Comparison of ENCODE assay signal across 7 cellular contexts in genomic region chr19:39362682-39363657, GRCh38. TPM values are rescaled to one million over a fixed set of nuclear protein-coding genes. Genes with fewer than 3 reads are reported as not detected.
DNase-seq lines count a peak whose midpoint lies in the region; ATAC-seq and TF ChIP-seq lines count a peak whose summit lies in the region.
"Had no signal": no experiment of that assay in that cellular context is flagged by ENCODE, and none has a peak within 500 bp of the region (broad histone marks: within the 10 kb centered on the region; RNA-seq: fewer than 3 reads in every experiment).

No MANE protein-coding gene starts in this region.

- CTCF ChIA-PET in HEK293 (lab: Yijun Ruan, JAX): interaction anchor here (0.9 to 1.3 kb wide), 7 partner anchors 21 to 176 kb away, joined by 3 to 7 read pairs (median 3); partner anchors contain the start of genes EID2B, PLEKHG2 and SAMD4B

- H3K27me3 ChIP-seq in dorsolateral prefrontal cortex: no peaks in the 10 kb centered on the region
- H3K27me3 ChIP-seq in psoas muscle (ENCODE audit: insufficient read depth in 3 of 3, low read length in 2 of 3): no peaks in the 10 kb centered on the region
- H3K27me3 ChIP-seq: cardiac muscle cell had no signal

- peak overlapping the region; percentile 41; the same call in 1 of the 2 replicates for H3K27ac ChIP-seq in HEK293 (ENCODE audit: extremely low read depth, low read depth, low read length)
- peak overlapping the region; percentile 70 to 99 (median 96) for H3K27ac ChIP-seq in dorsolateral prefrontal cortex
- H3K27ac ChIP-seq in psoas muscle: peak overlapping the region; percentile 76
- H3K27ac ChIP-seq: cardiac muscle cell had no signal

- 27 to 51% (median 37%) methylated on average over 6 of the region's 6 CpGs for WGBS in psoas muscle, 3 donors

- DNase-seq in dorsolateral prefrontal cortex: no peak
- no peak for DNase-seq in psoas muscle
- no peak for DNase-seq in NCI-H2227 (lab: John Stamatoyannopoulos, UW; ENCODE audit: unreplicated experiment)
- no peak for DNase-seq in NCI-H1105 treated with DMSO at 0.1 percent for 48 hours (lab: John Stamatoyannopoulos, UW)

- H3K36me3 ChIP-seq in HEK293 (ENCODE audit: control insufficient read depth in 2 of 2, insufficient read depth in 1 of 2, low read length in 2 of 2) (peaks cover 82 to 94% of the 10 kb centered on the region in 2 experiments), psoas muscle (ENCODE audit: insufficient read depth in 1 of 2, low read depth in 1 of 2) (peaks cover 5 to 66% of the 10 kb centered on the region in 2 donors)

- no peak for TF ChIP-seq CTCF in HEK293 (tag by site-specific recombination; IDR thresholded peaks at IDR 0.05)
- TF ChIP-seq CTCF in dorsolateral prefrontal cortex (IDR thresholded peaks at IDR 0.05 in 54 of 56, conservative IDR thresholded peaks at IDR 0.05 in 2 of 56; ENCODE audit: low read depth in 1 of 56, partially characterized antibody in 56 of 56): no peak
- no peak for TF ChIP-seq CTCF in psoas muscle (IDR thresholded peaks at IDR 0.05)

- H3K4me1 ChIP-seq in HEK293 (ENCODE audit: control insufficient read depth, insufficient read depth, low read length) (no peaks in the 10 kb centered on the region), psoas muscle (peaks cover 45% of the 10 kb centered on the region)

- H3K9me3 ChIP-seq in HEK293 (ENCODE audit: control insufficient read depth, insufficient read depth, low read depth, low read length) (no peaks in the 10 kb centered on the region), psoas muscle (no peaks in the 10 kb centered on the region)

- ATAC-seq in psoas muscle (peak; percentile 48 to 78 (median 72)), GM21515 (IDR thresholded peaks at IDR 0.05; ENCODE audit: unreplicated experiment) (no peak)

- no peak overlapping the region for H3K4me3 ChIP-seq in HEK293 (ENCODE audit: low read depth, low read length)
- H3K4me3 ChIP-seq in dorsolateral prefrontal cortex: peak overlapping the region in 4 of 59 donors; percentile 0 to 27 (median 11)
- H3K4me3 ChIP-seq in psoas muscle: peak overlapping the region; percentile 11
- H3K4me3 ChIP-seq: cardiac muscle cell had no signal

- intact Hi-C loops in dorsolateral prefrontal cortex (cut with DNase I) (no loop called here), psoas muscle (cut with DNase I) (no loop called here)

- POLR2A ChIA-PET in HEK293 (lab: Yijun Ruan, JAX): interaction anchor here (0.6 to 2.2 kb wide), 7 partner anchors 10 to 118 kb away, joined by 3 to 13 read pairs (median 4); partner anchors contain the start of genes MED29, PAF1, RPS16 and SAMD4B

TF ChIP-seq in HEK293, 187 proteins besides CTCF, POLR2A, EP300 and RAD21:
- TF ChIP-seq KLF1 (tag by site-specific recombination; IDR thresholded peaks at IDR 0.05) (peak; percentile 68), ZSCAN4 (tag by site-specific recombination; IDR thresholded peaks at IDR 0.05) (no peak), ZNF488 (tag by site-specific recombination; IDR thresholded peaks at IDR 0.05) (no peak), ZNF157 (tag by site-specific recombination; IDR thresholded peaks at IDR 0.05) (no peak), KLF17 (tag by site-specific recombination; IDR thresholded peaks at IDR 0.05) (peak; percentile 89), ZNF239 (tag by site-specific recombination; IDR thresholded peaks at IDR 0.05) (no peak), ZSCAN23 (tag by site-specific recombination; IDR thresholded peaks at IDR 0.05) (no peak), ZNF48 (tag by site-specific recombination; IDR thresholded peaks at IDR 0.05) (no peak), ZNF324 (tag by site-specific recombination; IDR thresholded peaks at IDR 0.05) (no peak), ZBTB7A (tag by site-specific recombination; IDR thresholded peaks at IDR 0.05; ENCODE audit: low read depth) (no peak), GLI4 (tag by site-specific recombination; IDR thresholded peaks at IDR 0.05) (no peak)

RNA-seq across cellular contexts. Expression of gene SAMD4B, which starts 20.7 kb away (rescaled TPM):
- 100 to 1,000 TPM; 107 to 294 (median 153) TPM for total RNA-seq in dorsolateral prefrontal cortex
- total RNA-seq in psoas muscle: 10 to 100 TPM; 34.7 to 66.4 (median 51.7) TPM
- 10 to 100 TPM; 42.0 to 97.5 (median 58.4) TPM for polyA plus RNA-seq in psoas muscle

RNA-seq across cellular contexts. Expression of gene GMFG, which starts 27.1 kb away (rescaled TPM):
- 10 to 100 TPM in 94 of 120 experiments, 1 to 10 TPM in 26; 4.4 to 36.5 (median 12.4) TPM for total RNA-seq in dorsolateral prefrontal cortex
- total RNA-seq in psoas muscle: 10 to 100 TPM in 2 of 4 donors, 1 to 10 TPM in 2; 7.6 to 13.0 (median 10.9) TPM
- 10 to 100 TPM in 2 of 3 donors, 1 to 10 TPM in 1; 6.3 to 15.9 (median 10.5) TPM for polyA plus RNA-seq in psoas muscle
- total RNA-seq: cardiac muscle cell had no signal

RNA-seq across cellular contexts. Expression of gene PAF1, which starts 27.9 kb away (rescaled TPM):
- total RNA-seq in dorsolateral prefrontal cortex (10 to 100 TPM; 33.5 to 65.7 (median 46.2) TPM), psoas muscle (10 to 100 TPM; 33.7 to 38.0 (median 34.6) TPM)
- polyA plus RNA-seq in psoas muscle: 10 to 100 TPM; 34.1 to 58.0 (median 37.6) TPM

RNA-seq across cellular contexts. Expression of gene MED29, which starts 28.2 kb away (rescaled TPM):
- total RNA-seq in dorsolateral prefrontal cortex (10 to 100 TPM; 41.8 to 99.7 (median 69.9) TPM), psoas muscle (10 to 100 TPM; 25.0 to 33.6 (median 30.2) TPM)
- polyA plus RNA-seq in psoas muscle: 10 to 100 TPM; 25.0 to 51.7 (median 26.9) TPM

RNA-seq across cellular contexts. Expression of gene LRFN1, which starts 42.3 kb away (rescaled TPM):
- 10 to 100 TPM in 115 of 120 experiments, 1 to 10 TPM in 5; 6.4 to 25.4 (median 16.9) TPM for total RNA-seq in dorsolateral prefrontal cortex
- total RNA-seq in psoas muscle: under 1 TPM in 3 of 4 donors, not detected in 1; 0.07 to 0.24 (median 0.08) TPM
- polyA plus RNA-seq in psoas muscle: under 1 TPM; 0.04 to 0.08 (median 0.08) TPM

Comparison
In these comparisons a context has a peak if more than half of its experiments do, and no peak if none do; other contexts are left out.
1. H3K27ac ChIP-seq: peak in every context shown above with its lines; median percentile 96 in dorsolateral prefrontal cortex; 76 in psoas muscle; 41 in HEK293.